ENCODE assay signal across 11 cellular contexts in the genomic region with DNA sequence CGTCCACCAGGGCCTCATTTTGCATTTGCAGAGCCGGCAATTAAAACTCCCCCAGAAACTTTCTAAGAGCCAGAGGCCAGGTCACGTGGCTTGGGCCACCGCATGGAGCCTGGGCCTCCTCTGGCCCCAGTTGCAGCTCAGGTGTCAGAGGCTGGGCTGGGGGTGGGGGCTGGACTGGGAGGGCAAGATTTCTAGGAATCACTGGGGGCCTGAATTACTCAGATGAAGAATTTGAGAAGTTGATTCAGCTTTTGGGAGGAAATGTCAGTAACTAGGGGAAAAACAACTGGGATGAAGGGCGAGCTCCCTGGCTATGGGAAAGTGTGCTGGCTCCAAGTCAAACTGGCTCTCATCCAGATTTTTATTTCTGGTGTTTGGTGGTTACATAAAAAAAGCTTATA.
DNase-seq lines count a peak whose midpoint lies in the region; ATAC-seq, FAIRE-seq and TF ChIP-seq lines count a peak whose summit lies in the region.
"Had no signal": no experiment of that assay in that cellular context is flagged by ENCODE, and none has a peak within 500 bp of the region (broad histone marks: within the 10 kb centered on the region; RNA-seq: fewer than 3 reads in every experiment).

No MANE protein-coding gene starts in this region.

- H3K4me1 ChIP-seq in H9 (ENCODE audit: insufficient read depth, low read length) = no peaks in the 10 kb centered on the region; the same call in 1 of the 2 replicates
- H3K4me1 ChIP-seq in skeletal muscle tissue (ENCODE audit: control insufficient read depth in 3 of 3, insufficient read depth in 3 of 3, low read length in 3 of 3) = peaks cover 3 to 12% (median 10%) of the 10 kb centered on the region in 3 donors

- H4K91ac ChIP-seq in H9 (ENCODE audit: insufficient read length, low read depth, low read length) = no peak overlapping the region

- no peaks in the 10 kb centered on the region for H4K20me1 ChIP-seq in H9 (ENCODE audit: control insufficient read depth, insufficient read depth, insufficient read length)

- H4K8ac ChIP-seq in H9 (replicated peaks; ENCODE audit: insufficient read length, low read depth, low read length) = no peak overlapping the region

- H2BK20ac ChIP-seq in H9 (ENCODE audit: low read depth, low read length, poor library complexity, severe bottlenecking) = no peak overlapping the region

- DNase-seq in H9 = peak; percentile 29
- DNase-seq in astrocyte of the hippocampus (ENCODE audit: low read depth, low spot score) = peak; percentile 10
- DNase-seq in hepatic stellate cell (ENCODE audit: low spot score) = peak; percentile 33
- no peak for DNase-seq in urothelium cell line (ENCODE audit: low spot score)
- no peak for DNase-seq in medulla oblongata (ENCODE audit: extremely low spot score)
- no peak for DNase-seq in activated CD4-positive, alpha-beta T cell treated with anti-CD3 and anti-CD28 coated beads, Interleukin-2, amount 10 ng/mL, durations not matched to agents 7 days and 5 days
- DNase-seq: activated CD8-positive, alpha-beta memory T cell treated with anti-CD3 and anti-CD28 coated beads, Interleukin-2, amount 10 ng/mL, durations not matched to agents 7 days and 5 days; naive thymus-derived CD4-positive, alpha-beta T cell; SIG-M5 had no signal

- H3K27me3 ChIP-seq in H9 (ENCODE audit: insufficient read depth, low read length) (no peaks in the 10 kb centered on the region), skeletal muscle tissue (ENCODE audit: control insufficient read depth in 3 of 3, insufficient read depth in 3 of 3, low read length in 3 of 3) (no peaks in the 10 kb centered on the region)

- no peak for ATAC-seq in GM21526 (IDR thresholded peaks at IDR 0.05; ENCODE audit: low FRiP score, unreplicated experiment)
- ATAC-seq: activated CD8-positive, alpha-beta memory T cell treated with anti-CD3 and anti-CD28 coated beads, Interleukin-2, amount 10 ng/mL, durations not matched to agents 7 days and 5 days; naive thymus-derived CD4-positive, alpha-beta T cell had no signal

- H2BK120ac ChIP-seq in H9 (ENCODE audit: low read depth, low read length, poor library complexity, severe bottlenecking) = no peak overlapping the region

- no peaks in the 10 kb centered on the region for H3K23me2 ChIP-seq in H9 (ENCODE audit: insufficient read length, low read depth, low read length, poor library complexity, severe bottlenecking)

- H3K4ac ChIP-seq in H9 (ENCODE audit: low read depth, low read length) = no peak overlapping the region

- H3K9me3 ChIP-seq in H9 (ENCODE audit: control insufficient read depth, low read depth, low read length) (no peaks in the 10 kb centered on the region), skeletal muscle tissue (ENCODE audit: control insufficient read depth in 3 of 3, low read length in 3 of 3) (no peaks in the 10 kb centered on the region)

- WGBS in H9 (ENCODE audit: extremely low coverage, insufficient read length, low lambda C conversion rate) = no CpG with 5 or more reads among the region's 5 CpGs

- POLR2A ChIA-PET in activated CD4-positive, alpha-beta T cell treated with anti-CD3 and anti-CD28 coated beads, Interleukin-2, amount 10 ng/mL, durations not matched to agents 7 days and 5 days (lab: Charles Lee) = no interaction called here

- CTCF ChIA-PET in activated CD4-positive, alpha-beta T cell treated with anti-CD3 and anti-CD28 coated beads, Interleukin-2, amount 10 ng/mL, durations not matched to agents 7 days and 5 days (lab: Charles Lee) = interaction anchor here (0.6 to 1.4 kb wide), 3 partner anchors 9 to 268 kb away, joined by 3 to 4 read pairs (median 4); no protein-coding TSS in a partner anchor

- H2BK5ac ChIP-seq in H9 (ENCODE audit: insufficient read length, low read length) = no peak overlapping the region

- no peak for TF ChIP-seq CTCF in H9 (conservative IDR thresholded peaks at IDR 0.05)

- H4K5ac ChIP-seq in H9 (ENCODE audit: insufficient read length, low read depth, low read length) = no peak overlapping the region

- H3K79me2 ChIP-seq in H9 (ENCODE audit: insufficient read depth, low read length) = no peaks in the 10 kb centered on the region

- H2BK12ac ChIP-seq in H9 (ENCODE audit: insufficient read length, low read depth, low read length) = no peak overlapping the region

- H2AK5ac ChIP-seq in H9 (ENCODE audit: insufficient read length, low read length) = no peak overlapping the region

- H3K4me2 ChIP-seq in H9 (ENCODE audit: insufficient read depth, insufficient read length, low read length) = no peak overlapping the region

- no peak for FAIRE-seq in urothelium cell line (lab: Jason Lieb, UNC)

- peaks cover 1% of the 10 kb centered on the region for H3K27me3 Mint-ChIP-seq in H9 (ENCODE audit: low read depth)
- no peaks in the 10 kb centered on the region for H3K27me3 Mint-ChIP-seq in activated CD4-positive, alpha-beta T cell treated with anti-CD3 and anti-CD28 coated beads, Interleukin-2, amount 10 ng/mL, durations not matched to agents 7 days and 5 days
- H3K27me3 Mint-ChIP-seq: activated CD8-positive, alpha-beta memory T cell treated with anti-CD3 and anti-CD28 coated beads, Interleukin-2, amount 10 ng/mL, durations not matched to agents 7 days and 5 days; naive thymus-derived CD4-positive, alpha-beta T cell had no signal

- H3K4me1 Mint-ChIP-seq in H9 = peaks cover 13 to 21% of the 10 kb centered on the region in 2 experiments
- peaks cover 11% of the 10 kb centered on the region for H3K4me1 Mint-ChIP-seq in activated CD4-positive, alpha-beta T cell treated with anti-CD3 and anti-CD28 coated beads, Interleukin-2, amount 10 ng/mL, durations not matched to agents 7 days and 5 days

- no peaks in the 10 kb centered on the region for H3K36me3 ChIP-seq in skeletal muscle tissue (ENCODE audit: control insufficient read depth in 3 of 3, insufficient read depth in 3 of 3, low read length in 3 of 3)

- H3K9ac ChIP-seq in H9 (ENCODE audit: extremely low read depth, insufficient read length, low read length) (no peak overlapping the region), skeletal muscle tissue (ENCODE audit: low read depth in 1 of 3, low read length in 3 of 3) (no peak overlapping the region)

- no peak overlapping the region for H3K4me3 ChIP-seq in skeletal muscle tissue (ENCODE audit: low read length in 3 of 3)

- no peaks in the 10 kb centered on the region for H3K79me1 ChIP-seq in H9 (ENCODE audit: insufficient read depth, low read depth, low read length, poor library complexity, severe bottlenecking)

- H3K27ac ChIP-seq in H9 (ENCODE audit: insufficient read length, low read depth, low read length) (no peak overlapping the region), skeletal muscle tissue (ENCODE audit: low read depth, low read length) (peak overlapping the region; percentile 73)

- peaks cover 0 to 7% (median 6%) of the 10 kb centered on the region in 3 experiments; a peak in 3 of 7 replicates for H3K36me3 Mint-ChIP-seq in H9 (ENCODE audit: insufficient read depth in 1 of 3, low read depth in 3 of 3)
- H3K36me3 Mint-ChIP-seq in activated CD4-positive, alpha-beta T cell treated with anti-CD3 and anti-CD28 coated beads, Interleukin-2, amount 10 ng/mL, durations not matched to agents 7 days and 5 days (ENCODE audit: low read depth) = peaks cover 3% of the 10 kb centered on the region
- H3K36me3 Mint-ChIP-seq: activated CD8-positive, alpha-beta memory T cell treated with anti-CD3 and anti-CD28 coated beads, Interleukin-2, amount 10 ng/mL, durations not matched to agents 7 days and 5 days had no signal

- no peak overlapping the region for H3K56ac ChIP-seq in H9 (ENCODE audit: insufficient read length, low read depth, low read length)

- H3K9me3 Mint-ChIP-seq in H9 = peaks cover 3 to 10% of the 10 kb centered on the region in 2 experiments; a peak in 4 of 5 replicates
- H3K9me3 Mint-ChIP-seq in activated CD4-positive, alpha-beta T cell treated with anti-CD3 and anti-CD28 coated beads, Interleukin-2, amount 10 ng/mL, durations not matched to agents 7 days and 5 days = peaks cover 9% of the 10 kb centered on the region

- no peak overlapping the region for H2AFZ ChIP-seq in H9 (ENCODE audit: low read length)

- H3K27ac Mint-ChIP-seq in H9 = peak overlapping the region in 1 of 3 experiments; percentile 32; a peak in 1 of 7 replicates
- H3K27ac Mint-ChIP-seq in activated CD4-positive, alpha-beta T cell treated with anti-CD3 and anti-CD28 coated beads, Interleukin-2, amount 10 ng/mL, durations not matched to agents 7 days and 5 days = no peak overlapping the region
- H3K27ac Mint-ChIP-seq: activated CD8-positive, alpha-beta memory T cell treated with anti-CD3 and anti-CD28 coated beads, Interleukin-2, amount 10 ng/mL, durations not matched to agents 7 days and 5 days had no signal

- no peak overlapping the region for H3T11ph ChIP-seq in H9 (ENCODE audit: low read length)

- no peak overlapping the region for H3K18ac ChIP-seq in H9 (ENCODE audit: insufficient read length, low read depth, low read length)

- no peak overlapping the region; a peak in 1 of 5 replicates for H3K4me3 Mint-ChIP-seq in H9
- H3K4me3 Mint-ChIP-seq in activated CD4-positive, alpha-beta T cell treated with anti-CD3 and anti-CD28 coated beads, Interleukin-2, amount 10 ng/mL, durations not matched to agents 7 days and 5 days = no peak overlapping the region
- H3K4me3 Mint-ChIP-seq: activated CD8-positive, alpha-beta memory T cell treated with anti-CD3 and anti-CD28 coated beads, Interleukin-2, amount 10 ng/mL, durations not matched to agents 7 days and 5 days; naive thymus-derived CD4-positive, alpha-beta T cell had no signal

- H3K14ac ChIP-seq in H9 (ENCODE audit: insufficient read depth, low read length) = no peak overlapping the region

- H3K23ac ChIP-seq in H9 (ENCODE audit: insufficient read length, low read depth, low read length) = no peak overlapping the region

- H2BK15ac ChIP-seq in H9 (ENCODE audit: low read depth, low read length) = no peak overlapping the region

Comparison
In these comparisons a context has a peak if more than half of its experiments do, and no peak if none do; other contexts are left out.
1. DNase-seq: peak in H9 (single experiment), astrocyte of the hippocampus (single experiment) and hepatic stellate cell (single experiment); none in urothelium cell line (single experiment), medulla oblongata (single experiment) and activated CD4-positive, alpha-beta T cell treated with anti-CD3 and anti-CD28 coated beads, Interleukin-2, amount 10 ng/mL, durations not matched to agents 7 days and 5 days (single experiment).